ENCODE assay signal across 8 cellular contexts in the genomic region with DNA sequence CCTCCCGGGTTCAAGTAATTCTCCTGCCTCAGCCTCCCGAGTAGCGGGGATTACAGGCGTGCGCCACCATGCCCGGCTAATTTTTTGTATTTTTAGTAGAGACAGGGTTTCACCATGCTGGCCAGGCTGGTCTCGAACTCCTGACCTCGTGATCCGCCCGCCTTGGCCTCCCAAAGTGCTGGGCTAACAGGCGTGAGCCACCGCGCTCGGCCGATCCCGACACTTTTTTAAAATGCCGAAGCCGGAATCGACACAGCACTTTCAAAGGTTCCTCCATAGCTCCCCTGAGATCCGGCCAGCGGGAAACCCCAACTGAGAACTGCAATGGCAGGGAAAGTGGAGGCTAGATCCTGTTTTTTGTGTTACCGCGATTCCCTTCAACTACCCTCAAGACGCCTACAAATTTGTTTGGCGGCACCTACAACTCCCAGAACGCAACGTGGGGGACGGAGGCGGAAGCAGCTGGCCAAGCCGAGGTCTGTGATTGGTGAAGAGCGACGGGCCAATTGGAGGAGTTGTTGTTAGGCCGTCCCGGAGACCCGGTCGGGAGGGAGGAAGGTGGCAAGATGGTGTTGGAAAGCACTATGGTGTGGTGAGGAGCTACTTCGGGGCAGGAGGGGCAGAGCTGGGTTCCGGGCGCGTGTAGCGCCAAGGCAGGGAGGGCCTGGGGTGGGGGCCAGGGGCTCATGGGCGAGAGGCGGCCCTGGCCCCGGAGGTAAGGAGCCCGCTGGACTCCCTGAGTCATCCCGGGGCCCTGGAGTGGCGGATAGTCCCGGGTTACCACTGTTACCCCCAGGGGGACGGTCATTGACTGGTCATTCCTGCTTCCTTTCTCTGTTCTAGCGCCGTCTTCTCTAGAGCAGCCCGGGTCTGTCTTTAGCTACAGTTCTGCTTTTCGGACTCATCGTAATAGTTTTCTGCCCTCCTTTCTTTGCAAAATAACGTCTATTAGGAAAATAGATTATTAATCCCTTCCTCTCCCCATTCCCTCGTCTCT. TPM values are rescaled to one million over a fixed set of nuclear protein-coding genes. Genes with fewer than 3 reads are reported as not detected.
DNase-seq lines count a peak whose midpoint lies in the region; ATAC-seq and TF ChIP-seq lines count a peak whose summit lies in the region.

A gene (plus strand): TSS at position 518 of the 997 bp plus-strand sequence. CDS start 49 bp downstream, at position 567.

- ATAC-seq in GM18909 (IDR thresholded peaks at IDR 0.05; ENCODE audit: poor library complexity, unreplicated experiment): peak; percentile 90
- ATAC-seq in HG03175 (IDR thresholded peaks at IDR 0.05; ENCODE audit: unreplicated experiment): peak; percentile 92
- peak; percentile 87 for ATAC-seq in activated B cell treated with CpG ODN at 0.5 μM for 24 hours (ENCODE audit: low read depth)

- POLR2A ChIA-PET in AG04450 (lab: Yijun Ruan, JAX) (interaction anchor here (0.5 to 1.6 kb wide), 6 partner anchors 27 to 73 kb away, joined by 3 to 10 read pairs (median 4); a partner anchor contains a TSS), activated B cell treated with CpG ODN at 0.5 μM for 24 hours (lab: Charles Lee) (interaction anchor here (0.6 to 2.9 kb wide), 29 partner anchors 9 to 1145 kb away, joined by 3 to 36 read pairs (median 5); a partner anchor contains a TSS)

- peak; percentile 88 for DNase-seq in AG04450 (ENCODE audit: low read depth, low spot score)
- peak; percentile 100 for DNase-seq in NCI-H345 (lab: John Stamatoyannopoulos, UW)
- peak; percentile 77 for DNase-seq in activated B cell treated with CpG ODN at 0.5 μM for 24 hours
- peak; percentile 34 to 97 (median 91) for DNase-seq in caudate nucleus (lab: John Stamatoyannopoulos, UW)
- peak; percentile 99 for DNase-seq in inferior parietal cortex (ENCODE audit: extremely low spot score)
- peak; percentile 95 for DNase-seq in spleen

- H3K4me3 Mint-ChIP-seq in activated B cell treated with CpG ODN at 0.5 μM for 24 hours: peak within 1 kb of the TSS; percentile 97

- peaks cover 37% of the 10 kb centered on the region for H3K4me1 Mint-ChIP-seq in activated B cell treated with CpG ODN at 0.5 μM for 24 hours

- CTCF ChIA-PET in AG04450 (lab: Charles Lee) (interaction anchor here (0.6 to 2.0 kb wide), 5 partner anchors 13 to 154 kb away, joined by 3 to 8 read pairs (median 7); no protein-coding TSS in a partner anchor), activated B cell treated with CpG ODN at 0.5 μM for 24 hours (lab: Charles Lee) (interaction anchor here (0.7 to 1.5 kb wide), 5 partner anchors 23 to 155 kb away, joined by 3 to 8 read pairs (median 3); a partner anchor contains a TSS)

- peak within 1 kb of the TSS; percentile 83 for H3K27ac ChIP-seq in AG04450 (ENCODE audit: low read depth, low read length)
- H3K27ac ChIP-seq in caudate nucleus (ENCODE audit: low read depth, low read length): peak within 1 kb of the TSS; percentile 48
- H3K27ac ChIP-seq in spleen: peak within 1 kb of the TSS; percentile 89 to 96 (median 92)

- H3K27me3 Mint-ChIP-seq in activated B cell treated with CpG ODN at 0.5 μM for 24 hours: no peaks in the 10 kb centered on the region

- no peak for TF ChIP-seq CTCF in AG04450 (IDR thresholded peaks at IDR 0.05; ENCODE audit: low read depth, low read length)
- TF ChIP-seq CTCF in activated B cell treated with CpG ODN at 0.5 μM for 24 hours (IDR thresholded peaks at IDR 0.05): no peak
- peak in 1 of 11 experiments; percentile 5 for TF ChIP-seq CTCF in spleen (IDR thresholded peaks at IDR 0.05 in 8 of 11, conservative IDR thresholded peaks at IDR 0.05 in 3 of 11)

- peaks cover 13% of the 10 kb centered on the region for H3K36me3 Mint-ChIP-seq in activated B cell treated with CpG ODN at 0.5 μM for 24 hours (ENCODE audit: low read depth)

- intact Hi-C loops in activated B cell treated with CpG ODN at 0.5 μM for 24 hours (cut with micrococcal nuclease) (loop anchor here (1.0 to 10.0 kb wide), 7 partner anchors 23 to 250 kb away; a partner anchor contains a TSS), spleen (cut with DNase I; ENCODE audit: low total_unique reads) (loop anchor here (5.0 kb wide), 1 partner anchor 57 kb away; a partner anchor contains a TSS)

- H3K4me3 ChIP-seq in AG04450 (ENCODE audit: low read depth, low read length) (peak within 1 kb of the TSS; percentile 84), spleen (peak within 1 kb of the TSS; percentile 77 to 98 (median 83))

- WGBS in spleen, 5 donors: 8 to 16% (median 11%) methylated on average over 54 to 56 of the region's 56 CpGs

- H3K27me3 ChIP-seq in AG04450 (ENCODE audit: control insufficient read depth, insufficient read depth, low read length) (no peaks in the 10 kb centered on the region), spleen (replicated peaks in 1 of 7) (no peaks in the 10 kb centered on the region)

- H3K4me1 ChIP-seq in spleen: peaks cover 11 to 60% (median 41%) of the 10 kb centered on the region in 6 donors

- peak in 2 of 3 donors; percentile 17 to 71 for TF ChIP-seq POLR2A in spleen (IDR thresholded peaks at IDR 0.05)

- peaks cover 0 to 21% (median 5%) of the 10 kb centered on the region in 6 donors for H3K36me3 ChIP-seq in spleen

- peak within 1 kb of the TSS; percentile 93 for H3K27ac Mint-ChIP-seq in activated B cell treated with CpG ODN at 0.5 μM for 24 hours

- no peaks in the 10 kb centered on the region for H3K9me3 Mint-ChIP-seq in activated B cell treated with CpG ODN at 0.5 μM for 24 hours

- no peaks in the 10 kb centered on the region; the same call in 1 of the 2 replicates for H3K9me3 ChIP-seq in AG04450 (ENCODE audit: control insufficient read depth, insufficient read depth, low read length)
- no peaks in the 10 kb centered on the region for H3K9me3 ChIP-seq in spleen

RNA-seq across cellular contexts. Expression of the gene that starts here (rescaled TPM):
- polyA plus RNA-seq in AG04450 (2011; rRNA removed): 258 and 275 TPM in 2 replicates
- polyA minus RNA-seq in AG04450 (2011; rRNA and poly(A)+ RNA removed): 227 and 254 TPM in 2 replicates
- 189 and 201 TPM in 2 replicates for total RNA-seq in activated B cell treated with CpG ODN at 0.5 μM for 24 hours
- total RNA-seq in spleen: 100 to 1,000 TPM in 5 of 7 donors, 10 to 100 TPM in 2; 90.8 to 157 (median 121) TPM
- 100 to 1,000 TPM; 149 to 180 (median 156) TPM for polyA plus RNA-seq in spleen

Comparison
In these comparisons a context has a peak if more than half of its experiments do, and no peak if none do; other contexts are left out.
1. Peak in every context shown above with its lines: DNase-seq, ATAC-seq, H3K4me3 ChIP-seq and H3K27ac ChIP-seq.